29 cellular contexts compared by ENCODE assay signal in genomic region chr1:115732307-115732706, GRCh38. TPM values are rescaled to one million over a fixed set of nuclear protein-coding genes. Genes with fewer than 3 reads are reported as not detected.
"Had no signal": no experiment of that assay in that cellular context is flagged by ENCODE, and none has a peak within 500 bp of the region (broad histone marks: within the 10 kb centered on the region; RNA-seq: fewer than 3 reads in every experiment).

No MANE protein-coding gene starts in this region.

- H3K4me1 ChIP-seq: neural progenitor cell, parathyroid adenoma had no signal

- H3K27ac ChIP-seq: neural progenitor cell, parathyroid adenoma, psoas muscle, suprapubic skin, tibial artery had no signal

- H3K36me3 ChIP-seq: neural progenitor cell, suprapubic skin had no signal

- ATAC-seq: activated naive CD8-positive, alpha-beta T cell treated with anti-CD3 and anti-CD28 coated beads, Interleukin-2, amount 50 U/mL, for 24 hours; esophagus mucosa; left colon; natural killer cell; psoas muscle had no signal

- H3K27me3 ChIP-seq: neural progenitor cell, suprapubic skin, tibial artery had no signal

- H3K9me3 ChIP-seq: psoas muscle, suprapubic skin, tibial artery had no signal

- DNase-seq: activated CD4-positive, alpha-beta memory T cell treated with anti-CD3 and anti-CD28 coated beads, Interleukin-2, amount 10 ng/mL, durations not matched to agents 7 days and 5 days; activated CD4-positive, alpha-beta T cell treated with anti-CD3 and anti-CD28 coated beads, Interleukin-2, amount 10 ng/mL, durations not matched to agents 7 days and 5 days; activated CD4-positive, CD25-positive, alpha-beta regulatory T cell treated with anti-CD3 and anti-CD28 coated beads, Interleukin-2, amount 50 U/mL, for 72 hours; activated naive CD8-positive, alpha-beta T cell treated with anti-CD3 and anti-CD28 coated beads, Interleukin-2, amount 50 U/mL, for 24 hours; activated T-cell treated with anti-CD3 and anti-CD28 coated beads, Interleukin-2, amount 50 U/mL, for 48 hours; amygdala; caudate nucleus; endodermal cell; foreskin fibroblast; head of caudate nucleus; hippocampal formation; immature natural killer cell; kidney; left colon; mesendoderm; natural killer cell; occipital lobe; psoas muscle; stimulated activated CD4-positive, alpha-beta T cell treated with anti-CD3 and anti-CD28 coated beads, Interleukin-15, amount 100 ng/mL, for 24 hours; stimulated activated naive CD4-positive, alpha-beta T cell; T-helper 9 cell; tibial artery had no signal

- H3K4me3 ChIP-seq: lung, neural progenitor cell, psoas muscle, suprapubic skin, tibial artery had no signal

RNA-seq across cellular contexts. Expression of gene CASQ2, which starts 36.2 kb away (rescaled TPM):
- total RNA-seq: activated CD4-positive, alpha-beta memory T cell treated with anti-CD3 and anti-CD28 coated beads, Interleukin-2, amount 10 ng/mL, durations not matched to agents 7 days and 5 days; activated CD4-positive, alpha-beta T cell treated with anti-CD3 and anti-CD28 coated beads, Interleukin-2, amount 10 ng/mL, durations not matched to agents 7 days and 5 days; activated T-helper 2 cell treated with anti-CD3 and anti-CD28 coated beads, Interferon-gamma antibody, Interleukin-2, Interleukin-4, amounts not matched to agents 10 μg/mL and 5 μg/mL and 100 μg/mL, durations not matched to agents 14 hours and 24 hours and 36 hours; endodermal cell; mononuclear cell; natural killer cell had no signal
